15 cellular contexts compared by ENCODE assay signal in genomic region chr1:165837838-165838364, GRCh38.
"Had no signal": no experiment of that assay in that cellular context is flagged by ENCODE, and none has a peak within 500 bp of the region (broad histone marks: within the 10 kb centered on the region; RNA-seq: fewer than 3 reads in every experiment).

No MANE protein-coding gene starts in this region.

- H3K27ac ChIP-seq: ascending aorta, epithelial cell of prostate, hepatocyte, tibial artery had no signal

- H3K9me3 ChIP-seq: ascending aorta, tibial artery had no signal

- FAIRE-seq: bronchial epithelial cell, TTC549 had no signal

- DNase-seq: activated CD4-positive, alpha-beta T cell treated with anti-CD3 and anti-CD28 coated beads, Interleukin-2, amount 50 U/mL, for 48 hours; activated CD4-positive, CD25-positive, alpha-beta regulatory T cell treated with anti-CD3 and anti-CD28 coated beads, Interleukin-2, amount 50 U/mL, for 72 hours; activated naive CD4-positive, alpha-beta T cell; activated T-cell treated with anti-CD3 and anti-CD28 coated beads, Interleukin-2, amount 50 U/mL, for 4 hours; kidney glomerular epithelial cell; naive B cell; T-helper 2 cell; tibial artery had no signal

- H3K4me3 ChIP-seq: ascending aorta, hepatocyte, lung, smooth muscle cell, tibial artery had no signal

- H3K27me3 ChIP-seq: ascending aorta, hepatocyte, tibial artery had no signal

- H3K27me3 Mint-ChIP-seq: naive B cell had no signal

- H2AFZ ChIP-seq: hepatocyte had no signal

- H3K4me3 Mint-ChIP-seq: activated T-cell treated with anti-CD3 and anti-CD28 coated beads, Interleukin-2, amount 50 U/mL, for 4 hours; naive B cell had no signal

- H3K4me2 ChIP-seq: hepatocyte, smooth muscle cell had no signal

- ATAC-seq: activated T-cell treated with anti-CD3 and anti-CD28 coated beads, Interleukin-2, amount 50 U/mL, for 4 hours had no signal

- H3K36me3 Mint-ChIP-seq: naive B cell had no signal

- H3K36me3 ChIP-seq: ascending aorta, tibial artery had no signal

- H3K9me3 Mint-ChIP-seq: activated T-cell treated with anti-CD3 and anti-CD28 coated beads, Interleukin-2, amount 50 U/mL, for 4 hours; naive B cell had no signal
